In genomic region chr19:3625996-3626472, GRCh38 we compare ENCODE assay signal across 8 cellular contexts. TPM values are rescaled to one million over a fixed set of nuclear protein-coding genes. Genes with fewer than 3 reads are reported as not detected.
DNase-seq lines count a peak whose midpoint lies in the region; ATAC-seq and TF ChIP-seq lines count a peak whose summit lies in the region.

No MANE protein-coding gene starts in this region.

- no TSS peak for BruUV-seq in IMR-90 (replicated peaks; lab: Mats Ljungman, UMichigan)
- BruUV-seq in MCF 10A (replicated peaks; lab: Mats Ljungman, UMichigan) = TSS peak; percentile 7

- TF ChIP-seq CTCF in IMR-90 (conservative IDR thresholded peaks at IDR 0.05; ENCODE audit: low read depth, low read length) (no peak), MCF 10A (IDR thresholded peaks at IDR 0.05; ENCODE audit: unreplicated experiment) (no peak)

- peaks cover 6% of the 10 kb centered on the region; the same call in 1 of the 2 replicates for H3K4me1 ChIP-seq in IMR-90 (ENCODE audit: control insufficient read depth, insufficient read depth, low read length)

- H3K23ac ChIP-seq in IMR-90 (ENCODE audit: low read depth, low read length) = peak overlapping the region; percentile 8; the same call in 1 of the 2 replicates

- in situ Hi-C loops in IMR-90 (cut with MboI; ENCODE audit: low sequenced_read_pairs) = no loop called here

- H3K27me3 ChIP-seq in IMR-90 (ENCODE audit: control insufficient read depth, insufficient read depth, low read length) = no peaks in the 10 kb centered on the region

- peak overlapping the region; percentile 41; the same call in 1 of the 2 replicates for H3K27ac ChIP-seq in IMR-90 (ENCODE audit: insufficient read depth, low read length)

- H3K27me3 Mint-ChIP-seq in MCF 10A (ENCODE audit: insufficient read depth, unreplicated experiment) (no peaks in the 10 kb centered on the region), memory B cell (no peaks in the 10 kb centered on the region)

- H3K27ac Mint-ChIP-seq in MCF 10A (ENCODE audit: low read depth, unreplicated experiment) = peak overlapping the region; percentile 99
- peak overlapping the region; percentile 98 for H3K27ac Mint-ChIP-seq in memory B cell

- H3K9me3 ChIP-seq in IMR-90 (ENCODE audit: control insufficient read depth, insufficient read depth, low read length) = no peaks in the 10 kb centered on the region

- peak overlapping the region; percentile 57; the same call in 1 of the 2 replicates for H2AK5ac ChIP-seq in IMR-90 (ENCODE audit: low read depth, low read length)

- H3K9ac ChIP-seq in IMR-90 (ENCODE audit: low read depth, low read length) = peak overlapping the region; percentile 83

- H2BK5ac ChIP-seq in IMR-90 (ENCODE audit: low read depth, low read length, poor library complexity, severe bottlenecking) = no peak overlapping the region

- H4K8ac ChIP-seq in IMR-90 (ENCODE audit: low read depth in 2 of 2, low read length in 2 of 2) = peak overlapping the region in 1 of 2 experiments; percentile 100; a peak in 3 of 4 replicates

- no peak overlapping the region for H2BK15ac ChIP-seq in IMR-90 (ENCODE audit: low read depth, low read length)

- peak overlapping the region; percentile 99 for H3K4me2 ChIP-seq in IMR-90 (ENCODE audit: low read depth, low read length)

- peak overlapping the region; percentile 99 for H2AFZ ChIP-seq in IMR-90 (replicated peaks; ENCODE audit: low read length, poor library complexity)

- CTCF ChIA-PET in IMR-90 (lab: Yijun Ruan, JAX) (no interaction called here), MCF 10A (lab: Yijun Ruan, JAX) (no interaction called here)

- 0% methylated on average over 18 of the region's 21 CpGs; no CpG with 5 or more reads in 1 of the 2 experiments for WGBS in IMR-90 (ENCODE audit: extremely low coverage in 2 of 2, insufficient read length in 1 of 2), 2 experiments

- no peaks in the 10 kb centered on the region for H3K9me3 Mint-ChIP-seq in MCF 10A (ENCODE audit: unreplicated experiment)
- no peaks in the 10 kb centered on the region for H3K9me3 Mint-ChIP-seq in memory B cell

- TF ChIP-seq RAD21 in IMR-90 (IDR thresholded peaks at IDR 0.05; ENCODE audit: low read length) = no peak

- no peak overlapping the region for H2BK120ac ChIP-seq in IMR-90 (ENCODE audit: low read depth, low read length)

- intact Hi-C loops in IMR-90 (cut with micrococcal nuclease) = loop anchor here (5.0 kb wide), 1 partner anchor 119 kb away; the partner anchor contains the start of gene FZR1
- intact Hi-C loops in MCF 10A (cut with micrococcal nuclease) = no loop called here

- DNase-seq in IMR-90 = no peak
- DNase-seq in MCF 10A (ENCODE audit: unreplicated experiment) = no peak
- DNase-seq in memory B cell (ENCODE audit: low spot score in 2 of 2) = no peak
- DNase-seq in C1 segment of cervical spinal cord (lab: John Stamatoyannopoulos, UW) = no peak
- no peak for DNase-seq in superior temporal gyrus (ENCODE audit: extremely low spot score)
- DNase-seq in stimulated activated CD8-positive, alpha-beta memory T cell treated with anti-CD3 and anti-CD28 coated beads, Interleukin-4, amount 100 ng/mL, for 48 hours = no peak

- H4K5ac ChIP-seq in IMR-90 (ENCODE audit: low read depth, low read length) = no peak overlapping the region; the same call in 1 of the 2 replicates

- peaks cover 14 to 37% of the 10 kb centered on the region in 2 experiments; a peak in 3 of 4 replicates for H3K79me1 ChIP-seq in IMR-90 (ENCODE audit: low read depth in 1 of 2, low read length in 2 of 2)

- TF ChIP-seq POLR2A in IMR-90 (IDR thresholded peaks at IDR 0.05; ENCODE audit: low read depth, low read length) = no peak

- dilution Hi-C loops in IMR-90 (cut with HindIII; ENCODE audit: low sequenced_read_pairs, unreplicated experiment) = no loop called here

- H3K9me1 ChIP-seq in IMR-90 (ENCODE audit: insufficient read depth, low read length) = peaks cover 3% of the 10 kb centered on the region; the same call in 1 of the 2 replicates

- H4K91ac ChIP-seq in IMR-90 (ENCODE audit: insufficient read depth, low read depth, low read length) = no peak overlapping the region

- peak overlapping the region; percentile 100 for H2AK9ac ChIP-seq in IMR-90 (replicated peaks; ENCODE audit: low read depth, low read length, poor library complexity)

- H4K20me1 ChIP-seq in IMR-90 (ENCODE audit: insufficient read depth, low read length) = peaks cover 19% of the 10 kb centered on the region

- H3K4ac ChIP-seq in IMR-90 (ENCODE audit: low read depth, low read length) = peak overlapping the region; percentile 99

- peak; percentile 5 for ATAC-seq in GM18867 (IDR thresholded peaks at IDR 0.05; ENCODE audit: unreplicated experiment)
- no peak for ATAC-seq in IMR-90 (ENCODE audit: low read depth)
- no peak for ATAC-seq in memory B cell (ENCODE audit: low read depth)
- no peak for ATAC-seq in HG02571 (IDR thresholded peaks at IDR 0.05; ENCODE audit: unreplicated experiment)

- H2BK20ac ChIP-seq in IMR-90 (ENCODE audit: low read depth, low read length) = no peak overlapping the region

- peak overlapping the region; percentile 99 for H3K4me3 Mint-ChIP-seq in MCF 10A (ENCODE audit: unreplicated experiment)
- peak overlapping the region; percentile 97 for H3K4me3 Mint-ChIP-seq in memory B cell

- H3K4me1 Mint-ChIP-seq in MCF 10A (ENCODE audit: insufficient read depth, unreplicated experiment) (peaks cover 14% of the 10 kb centered on the region), memory B cell (peaks cover 19% of the 10 kb centered on the region)

- H3K36me3 ChIP-seq in IMR-90 (ENCODE audit: control insufficient read depth, insufficient read depth, low read length) = peaks cover 19% of the 10 kb centered on the region; the same call in 1 of the 2 replicates

- no peak overlapping the region for H3K18ac ChIP-seq in IMR-90 (ENCODE audit: low read depth, low read length)

- H3K14ac ChIP-seq in IMR-90 (replicated peaks; ENCODE audit: low read depth, low read length) = 0 out of 2 replicates have a peak overlapping the region, but pooled peaks have one; percentile 9

- H3K56ac ChIP-seq in IMR-90 (ENCODE audit: extremely low read depth, insufficient read depth, low read length) = peak overlapping the region; percentile 14; the same call in 1 of the 2 replicates

- H3K36me3 Mint-ChIP-seq in MCF 10A (ENCODE audit: insufficient read depth, unreplicated experiment) (peaks cover 18% of the 10 kb centered on the region), memory B cell (peaks cover 4% of the 10 kb centered on the region)

- H3K4me3 ChIP-seq in IMR-90 (ENCODE audit: insufficient read depth, low read depth, low read length) = peak overlapping the region; percentile 91

- POLR2A ChIA-PET in IMR-90 (lab: Charles Lee; ENCODE audit: unreplicated experiment) (no interaction called here), MCF 10A (lab: Yijun Ruan, JAX) (interaction anchor here (0.9 to 1.0 kb wide), 2 partner anchors 34 to 69 kb away, joined by 3 read pairs; no protein-coding TSS in a partner anchor)

TF ChIP-seq in IMR-90, 13 proteins besides CTCF, POLR2A, EP300 and RAD21:
- TF ChIP-seq RCOR1 (IDR thresholded peaks at IDR 0.05; ENCODE audit: insufficient replicate concordance, low read length) (no peak), FOS (IDR thresholded peaks at IDR 0.05; ENCODE audit: low read depth, low read length) (no peak), BHLHE40 (IDR thresholded peaks at IDR 0.05; ENCODE audit: low read depth, low read length) (no peak), MXI1 (IDR thresholded peaks at IDR 0.05; ENCODE audit: borderline replicate concordance, low read depth, low read length) (no peak), NFE2L2 (IDR thresholded peaks at IDR 0.05; ENCODE audit: low read depth, low read length) (no peak), CHD1 (IDR thresholded peaks at IDR 0.05; ENCODE audit: low read depth, low read length) (0 out of 2 replicates have a peak, but pooled peaks have one; percentile 41), RFX5 (IDR thresholded peaks at IDR 0.05; ENCODE audit: low read depth, low read length) (no peak)

RNA-seq across cellular contexts. Expression of gene CACTIN, which starts 0.6 kb away (rescaled TPM):
- total RNA-seq in IMR-90 (2012; rRNA removed) = 10.8 and 12.8 TPM in 2 replicates
- 19.5 and 25.1 TPM in 2 replicates for polyA plus RNA-seq in IMR-90 (2012; rRNA removed)
- polyA plus RNA-seq in IMR-90 (2012; cell fraction: cytosol; rRNA removed) = 16.4 and 29.5 TPM in 2 replicates
- 48.6 and 103 TPM in 2 replicates for polyA plus RNA-seq in IMR-90 (2012; cell fraction: nucleus; rRNA removed; ENCODE audit: low replicate concordance)
- total RNA-seq in MCF 10A (2022) = 24.7 and 25.1 TPM in 2 replicates

RNA-seq across cellular contexts. Expression of gene TBXA2R, which starts 19.4 kb away (rescaled TPM):
- total RNA-seq in IMR-90 (2012; rRNA removed) (0.28 and 0.36 TPM in 2 replicates), MCF 10A (2022) (not detected in 2 replicates)
- polyA plus RNA-seq in IMR-90 (2012; rRNA removed) = 2.3 and 3.6 TPM in 2 replicates
- 2.4 and 4.4 TPM in 2 replicates for polyA plus RNA-seq in IMR-90 (2012; cell fraction: cytosol; rRNA removed)
- polyA plus RNA-seq in IMR-90 (2012; cell fraction: nucleus; rRNA removed; ENCODE audit: low replicate concordance) = 1.2 and 4.5 TPM in 2 replicates

RNA-seq across cellular contexts. Expression of gene GIPC3, which starts 40.8 kb away (rescaled TPM):
- total RNA-seq in IMR-90 (2012; rRNA removed) (under 0.01 TPM in 2 replicates), MCF 10A (2022) (not detected in 2 replicates)
- 0.36 and 0.42 TPM in 2 replicates for polyA plus RNA-seq in IMR-90 (2012; rRNA removed)
- polyA plus RNA-seq in IMR-90 (2012; cell fraction: cytosol; rRNA removed) = 0.15 and 0.29 TPM in 2 replicates
- 2.3 and 2.5 TPM in 2 replicates for polyA plus RNA-seq in IMR-90 (2012; cell fraction: nucleus; rRNA removed; ENCODE audit: low replicate concordance)

RNA-seq across cellular contexts. Expression of gene HMG20B, which starts 53.3 kb away (rescaled TPM):
- total RNA-seq in IMR-90 (2012; rRNA removed) (57.5 and 59.4 TPM in 2 replicates), MCF 10A (2022) (54.7 and 64.7 TPM in 2 replicates)
- 63.8 and 76.9 TPM in 2 replicates for polyA plus RNA-seq in IMR-90 (2012; rRNA removed)
- polyA plus RNA-seq in IMR-90 (2012; cell fraction: cytosol; rRNA removed) = 51.1 and 68.0 TPM in 2 replicates
- 196 and 342 TPM in 2 replicates for polyA plus RNA-seq in IMR-90 (2012; cell fraction: nucleus; rRNA removed; ENCODE audit: low replicate concordance)
